ENCODE assay signal across 15 cellular contexts in genomic region chr2:65583061-65583460, GRCh38.
DNase-seq lines count a peak whose midpoint lies in the region; ATAC-seq and TF ChIP-seq lines count a peak whose summit lies in the region.
"Had no signal": no experiment of that assay in that cellular context is flagged by ENCODE, and none has a peak within 500 bp of the region (broad histone marks: within the 10 kb centered on the region; RNA-seq: fewer than 3 reads in every experiment).

No MANE protein-coding gene starts in this region.

- DNase-seq in HCT116 (ENCODE audit: low read depth, low spot score), result no peak
- DNase-seq in NCI-H2171 treated with DMSO at 0.1 percent for 48 hours (lab: John Stamatoyannopoulos, UW), result peak; percentile 76
- peak; percentile 39 for DNase-seq in glutamatergic neuron
- no peak for DNase-seq in DMS53 treated with DMSO at 0.1 percent for 48 hours (lab: John Stamatoyannopoulos, UW; ENCODE audit: unreplicated experiment)
- no peak for DNase-seq in KBM-7
- DNase-seq in superior temporal gyrus (ENCODE audit: extremely low spot score), result no peak
- no peak for DNase-seq in HEK293T (ENCODE audit: extremely low spot score)
- DNase-seq: AML-193, GDM1, H9, NCI-H1417 treated with DMSO at 0.1 percent for 48 hours, NCI-H2029, NCI-H82, SHP77, T-helper 1 cell had no signal

- in situ Hi-C loops in KBM-7 (cut with MboI; ENCODE audit: low pct_unique_long_range_greater_than_20kb, low sequenced_read_pairs), result no loop called here

- intact Hi-C loops in HCT116 (cut with micrococcal nuclease), result no loop called here

- no peaks in the 10 kb centered on the region for H3K9me3 ChIP-seq in HCT116 (ENCODE audit: control insufficient read depth in 1 of 2, insufficient read depth in 1 of 2, low read depth in 1 of 2, low read length in 2 of 2)

- H3K27ac Mint-ChIP-seq in glutamatergic neuron (ENCODE audit: unreplicated experiment), result peak overlapping the region; percentile 83
- H3K27ac Mint-ChIP-seq: H9 had no signal

- no peak overlapping the region for H3K9ac ChIP-seq in HCT116 (ENCODE audit: low read length)

- H3K27me3 ChIP-seq in HCT116 (ENCODE audit: insufficient read depth, low read length), result no peaks in the 10 kb centered on the region

- peak overlapping the region; percentile 46 for H3K4me3 Mint-ChIP-seq in glutamatergic neuron (ENCODE audit: unreplicated experiment)
- H3K4me3 Mint-ChIP-seq: H9 had no signal

- H3K27ac ChIP-seq in HCT116 (ENCODE audit: low read depth, low read length), result no peak overlapping the region

- H3K4me1 Mint-ChIP-seq in glutamatergic neuron (ENCODE audit: low read depth, unreplicated experiment), result peaks cover 12% of the 10 kb centered on the region

- peaks cover 11% of the 10 kb centered on the region for H3K36me3 Mint-ChIP-seq in glutamatergic neuron (ENCODE audit: unreplicated experiment)

- no peak overlapping the region for H3K4me3 ChIP-seq in HCT116 (replicated peaks in 1 of 2; ENCODE audit: low read depth in 1 of 2, low read length in 2 of 2)

- no peaks in the 10 kb centered on the region for H3K9me2 ChIP-seq in HCT116 (ENCODE audit: insufficient read depth)

- no peak overlapping the region for H3K4me2 ChIP-seq in HCT116 (ENCODE audit: low read length)

- POLR2A ChIA-PET in HCT116 (lab: Charles Lee) (no interaction called here), HEK293T (lab: Yijun Ruan, JAX) (interaction anchor here (0.7 kb wide), 1 partner anchor 290 kb away, joined by 3 read pairs; no protein-coding TSS in a partner anchor)

- RAD21 ChIA-PET in HCT116 (lab: Charles Lee; ENCODE audit: low non-redundant PET in 1 of 2, low total read pairs in 2 of 2, uncharacterized antibody in 2 of 2, unreplicated experiment in 2 of 2), result no interaction called here

- no peaks in the 10 kb centered on the region for H3K79me2 ChIP-seq in HCT116 (ENCODE audit: insufficient read depth, low read length)

- peaks cover 13 to 28% of the 10 kb centered on the region in 2 experiments for H3K4me1 ChIP-seq in HCT116 (ENCODE audit: control insufficient read depth in 1 of 2, insufficient read depth in 2 of 2, low read length in 2 of 2)

- peaks cover 8% of the 10 kb centered on the region for H3K27me3 Mint-ChIP-seq in glutamatergic neuron (ENCODE audit: unreplicated experiment)

- no peak for TF ChIP-seq CTCF in HCT116 (IDR thresholded peaks at IDR 0.05 in 2 of 3, conservative IDR thresholded peaks at IDR 0.05 in 1 of 3; ENCODE audit: borderline replicate concordance in 1 of 3, insufficient read depth in 1 of 3, low read depth in 2 of 3, low read length in 2 of 3)
- no peak for TF ChIP-seq CTCF in glutamatergic neuron (IDR thresholded peaks at IDR 0.05; ENCODE audit: partially characterized antibody, unreplicated experiment)

- no peaks in the 10 kb centered on the region for H3K36me3 ChIP-seq in HCT116 (ENCODE audit: control insufficient read depth in 1 of 2, insufficient read depth in 2 of 2, low read length in 2 of 2)

- CTCF ChIA-PET in HCT116 (lab: Charles Lee) (no interaction called here), HEK293T (lab: Yijun Ruan, JAX) (interaction anchor here (0.6 kb wide), 1 partner anchor 14 kb away, joined by 5 read pairs; no protein-coding TSS in a partner anchor)

- no peak for TF ChIP-seq RAD21 in HCT116 (IDR thresholded peaks at IDR 0.05; ENCODE audit: low read depth)

- no peak overlapping the region for H2AFZ ChIP-seq in HCT116 (ENCODE audit: low read depth, low read length, poor library complexity, severe bottlenecking)

- ATAC-seq in HCT116, result peak; percentile 70

- no peaks in the 10 kb centered on the region for H4K20me1 ChIP-seq in HCT116 (ENCODE audit: insufficient read depth)

- BruUV-seq in HCT116 (replicated peaks; lab: Mats Ljungman, UMichigan), result no TSS peak

- TF ChIP-seq POLR2A in HCT116 (IDR thresholded peaks at IDR 0.05; ENCODE audit: borderline replicate concordance, extremely low read depth, insufficient read depth, insufficient read length), result no peak

- peaks cover 14% of the 10 kb centered on the region for H3K9me3 Mint-ChIP-seq in glutamatergic neuron (ENCODE audit: unreplicated experiment)

TF ChIP-seq in HCT116, 20 proteins besides CTCF, POLR2A, EP300 and RAD21:
- no peak for TF ChIP-seq POLR2AphosphoS5 (IDR thresholded peaks at IDR 0.05; ENCODE audit: low read depth, low read length)
- no peak for TF ChIP-seq SRF (IDR thresholded peaks at IDR 0.05; ENCODE audit: low read depth)
- no peak for TF ChIP-seq ZFX (IDR thresholded peaks at IDR 0.05)
- TF ChIP-seq ZBTB33 (IDR thresholded peaks at IDR 0.05; ENCODE audit: extremely low read depth, insufficient replicate concordance, low read length), result no peak
- no peak for TF ChIP-seq EZH2 (IDR thresholded peaks at IDR 0.05)
- no peak for TF ChIP-seq MAX (IDR thresholded peaks at IDR 0.05)
- TF ChIP-seq JUND (IDR thresholded peaks at IDR 0.05), result no peak
- no peak for TF ChIP-seq YY1 (IDR thresholded peaks at IDR 0.05; ENCODE audit: extremely low read depth, insufficient replicate concordance, low read depth, low read length)
- TF ChIP-seq SIN3A (IDR thresholded peaks at IDR 0.05; ENCODE audit: low read depth), result no peak
- TF ChIP-seq ATF3 (IDR thresholded peaks at IDR 0.05), result no peak
- no peak for TF ChIP-seq SP1 (IDR thresholded peaks at IDR 0.05; ENCODE audit: low read depth)
- TF ChIP-seq EGR1 (IDR thresholded peaks at IDR 0.05; ENCODE audit: low read depth), result no peak

TF ChIP-seq in HEK293T, 16 proteins besides CTCF, POLR2A, EP300 and RAD21:
- TF ChIP-seq SUZ12 (IDR thresholded peaks at IDR 0.05), result no peak
- no peak for TF ChIP-seq ZNF384 (IDR thresholded peaks at IDR 0.05)
- TF ChIP-seq FOXM1 (IDR thresholded peaks at IDR 0.05; ENCODE audit: borderline replicate concordance), result no peak
- no peak for TF ChIP-seq HDGF (IDR thresholded peaks at IDR 0.05; ENCODE audit: borderline replicate concordance)
- TF ChIP-seq L3MBTL2 (conservative IDR thresholded peaks at IDR 0.05), result no peak
TF ChIP-seq in HEK293T: peak in this region for 0.

Comparison
In these comparisons a context has a peak if more than half of its experiments do, and no peak if none do; other contexts are left out.
1. DNase-seq: peak in NCI-H2171 treated with DMSO at 0.1 percent for 48 hours (single experiment) and glutamatergic neuron (single experiment); none in HCT116 (single experiment), DMS53 treated with DMSO at 0.1 percent for 48 hours (single experiment), KBM-7 (single experiment), superior temporal gyrus (single experiment) and HEK293T (single experiment).